8 cellular contexts compared by ENCODE assay signal in genomic region chr15:43509923-43510229, GRCh38. TPM values are rescaled to one million over a fixed set of nuclear protein-coding genes. Genes with fewer than 3 reads are reported as not detected.
DNase-seq lines count a peak whose midpoint lies in the region; ATAC-seq and TF ChIP-seq lines count a peak whose summit lies in the region.

No MANE protein-coding gene starts in this region.

- WGBS in thyroid gland, 2 donors, result 33 to 37% methylated on average over 2 of the region's 2 CpGs

- intact Hi-C loops in activated CD4-positive, alpha-beta T cell treated with anti-CD3 and anti-CD28 coated beads, Interleukin-2, amount 10 ng/mL, durations not matched to agents 24 days and 14 days (cut with micrococcal nuclease), result loop anchor here (1.0 to 5.0 kb wide), 3 partner anchors 17 to 237 kb away; partner anchors contain the start of genes PDIA3 and TP53BP1
- intact Hi-C loops in ascending aorta (cut with DNase I) (loop anchor here (1.0 to 10.0 kb wide), 6 partner anchors 17 to 1545 kb away; partner anchors contain the start of genes B2M, ELL3, LCMT2 and PATL2), thyroid gland (cut with DNase I) (no loop called here)

- TF ChIP-seq POLR2A in thyroid gland (IDR thresholded peaks at IDR 0.05), result no peak

- H3K4me3 ChIP-seq in ascending aorta, result peak overlapping the region; percentile 49 to 63
- H3K4me3 ChIP-seq in thyroid gland (replicated peaks in 1 of 3), result peak overlapping the region in 1 of 3 donors; percentile 26

- H3K36me3 Mint-ChIP-seq in activated CD4-positive, alpha-beta T cell treated with anti-CD3 and anti-CD28 coated beads, Interleukin-2, amount 10 ng/mL, durations not matched to agents 24 days and 14 days (ENCODE audit: low read depth), result peaks cover 3% of the 10 kb centered on the region

- TF ChIP-seq CTCF in ascending aorta (IDR thresholded peaks at IDR 0.05), result no peak
- no peak for TF ChIP-seq CTCF in thyroid gland (IDR thresholded peaks at IDR 0.05)

- H3K27me3 ChIP-seq in ascending aorta, result no peaks in the 10 kb centered on the region
- no peaks in the 10 kb centered on the region for H3K27me3 ChIP-seq in layer of hippocampus (ENCODE audit: control insufficient read depth, insufficient read depth, low read length)
- no peaks in the 10 kb centered on the region for H3K27me3 ChIP-seq in thyroid gland

- ATAC-seq in HG03354 (IDR thresholded peaks at IDR 0.05; ENCODE audit: poor library complexity, severe bottlenecking, unreplicated experiment) (no peak), HG03280 (IDR thresholded peaks at IDR 0.05; ENCODE audit: unreplicated experiment) (no peak)

- H3K4me1 ChIP-seq in ascending aorta (peaks cover 0 to 14% of the 10 kb centered on the region in 2 donors), thyroid gland (peaks cover 7 to 11% of the 10 kb centered on the region in 2 donors)

- peak overlapping the region; percentile 89 for H3K27ac Mint-ChIP-seq in activated CD4-positive, alpha-beta T cell treated with anti-CD3 and anti-CD28 coated beads, Interleukin-2, amount 10 ng/mL, durations not matched to agents 24 days and 14 days

- peak overlapping the region; percentile 89 for H3K4me3 Mint-ChIP-seq in activated CD4-positive, alpha-beta T cell treated with anti-CD3 and anti-CD28 coated beads, Interleukin-2, amount 10 ng/mL, durations not matched to agents 24 days and 14 days

- H3K27ac ChIP-seq in ascending aorta (peak overlapping the region; percentile 51 to 59), layer of hippocampus (ENCODE audit: low read depth, low read length) (peak overlapping the region; percentile 95), thyroid gland (peak overlapping the region; percentile 17 to 70 (median 62))

- H3K4me1 Mint-ChIP-seq in activated CD4-positive, alpha-beta T cell treated with anti-CD3 and anti-CD28 coated beads, Interleukin-2, amount 10 ng/mL, durations not matched to agents 24 days and 14 days, result peaks cover 45% of the 10 kb centered on the region

- DNase-seq in activated CD4-positive, alpha-beta T cell treated with anti-CD3 and anti-CD28 coated beads, Interleukin-2, amount 10 ng/mL, durations not matched to agents 24 days and 14 days, result no peak
- no peak for DNase-seq in activated CD4-positive, alpha-beta T cell treated with anti-CD3 and anti-CD28 coated beads for 4 hours
- DNase-seq in ascending aorta (ENCODE audit: low spot score in 2 of 2) (no peak), thyroid gland (no peak), foreskin melanocyte (no peak)

- no peaks in the 10 kb centered on the region for H3K27me3 Mint-ChIP-seq in activated CD4-positive, alpha-beta T cell treated with anti-CD3 and anti-CD28 coated beads, Interleukin-2, amount 10 ng/mL, durations not matched to agents 24 days and 14 days

- H3K9me3 Mint-ChIP-seq in activated CD4-positive, alpha-beta T cell treated with anti-CD3 and anti-CD28 coated beads, Interleukin-2, amount 10 ng/mL, durations not matched to agents 24 days and 14 days, result no peaks in the 10 kb centered on the region

- H3K9me3 ChIP-seq in ascending aorta, result no peaks in the 10 kb centered on the region
- no peaks in the 10 kb centered on the region for H3K9me3 ChIP-seq in thyroid gland

- no peaks in the 10 kb centered on the region for H3K36me3 ChIP-seq in ascending aorta
- H3K36me3 ChIP-seq in thyroid gland, result no peaks in the 10 kb centered on the region

RNA-seq across cellular contexts. Expression of gene MAP1A, which starts 7.5 kb away (rescaled TPM):
- total RNA-seq in activated CD4-positive, alpha-beta T cell treated with anti-CD3 and anti-CD28 coated beads, Interleukin-2, amount 10 ng/mL, durations not matched to agents 24 days and 14 days, result 2.0 and 2.1 TPM in 2 replicates
- total RNA-seq in ascending aorta (19.9 TPM), thyroid gland (10 to 100 TPM; 12.4 to 27.1 (median 17.2) TPM)

RNA-seq across cellular contexts. Expression of gene TP53BP1, which starts 16.9 kb away (rescaled TPM):
- total RNA-seq in activated CD4-positive, alpha-beta T cell treated with anti-CD3 and anti-CD28 coated beads, Interleukin-2, amount 10 ng/mL, durations not matched to agents 24 days and 14 days, result 38.7 and 40.0 TPM in 2 replicates
- total RNA-seq in ascending aorta (34.6 TPM), thyroid gland (10 to 100 TPM; 46.4 to 98.0 (median 72.7) TPM)
